Comparison of ENCODE assay signal across 9 cellular contexts in genomic region chr1:212452323-212453155, GRCh38. TPM values are rescaled to one million over a fixed set of nuclear protein-coding genes. Genes with fewer than 3 reads are reported as not detected.
DNase-seq lines count a peak whose midpoint lies in the region; ATAC-seq, FAIRE-seq and TF ChIP-seq lines count a peak whose summit lies in the region.
"Had no signal": no experiment of that assay in that cellular context is flagged by ENCODE, and none has a peak within 500 bp of the region (broad histone marks: within the 10 kb centered on the region; RNA-seq: fewer than 3 reads in every experiment).

No MANE protein-coding gene starts in this region.

- no peak for FAIRE-seq in K562 (lab: Jason Lieb, UNC)

- H3K9me1 ChIP-seq in K562 (ENCODE audit: control insufficient read depth, insufficient read depth, low read length), result no peaks in the 10 kb centered on the region

- H2AFZ ChIP-seq in K562 (ENCODE audit: low read depth, low read length), result no peak overlapping the region

- no TSS peak for BruUV-seq in K562 (replicated peaks; lab: Mats Ljungman, UMichigan)

- POLR2A ChIA-PET in K562 (lab: Yijun Ruan, JAX), result interaction anchor here (0.6 to 3.2 kb wide), 6 partner anchors 9 to 345 kb away, joined by 3 to 8 read pairs (median 4); partner anchors contain the start of gene ATF3

- peak; percentile 9 to 18 (median 16); a peak in 1 of 6 replicates for TF ChIP-seq CTCF in K562 (IDR thresholded peaks at IDR 0.05 in 2 of 3, conservative IDR thresholded peaks at IDR 0.05 in 1 of 3; ENCODE audit: insufficient read depth in 2 of 3, low read depth in 1 of 3, low read length in 3 of 3)
- TF ChIP-seq CTCF in heart right ventricle (IDR thresholded peaks at IDR 0.05), result no peak

- in situ Hi-C loops in K562 (cut with MboI), result loop anchor here (5.0 kb wide), 1 partner anchor 775 kb away; the partner anchor contains the start of gene NEK2

- no peaks in the 10 kb centered on the region for H4K20me1 ChIP-seq in K562 (replicated peaks; ENCODE audit: control insufficient read depth, insufficient read depth, low read length)

- no peaks in the 10 kb centered on the region; a peak in 1 of 5 replicates for H3K4me1 ChIP-seq in K562 (replicated peaks in 1 of 2; ENCODE audit: control insufficient read depth in 2 of 2, insufficient read depth in 2 of 2, low read length in 2 of 2)
- peaks cover 25 to 54% (median 34%) of the 10 kb centered on the region in 9 donors for H3K4me1 ChIP-seq in heart right ventricle

- H3K4me3 ChIP-seq in K562, result no peak overlapping the region
- no peak overlapping the region for H3K4me3 ChIP-seq in heart right ventricle

- H3K36me3 ChIP-seq in K562 (ENCODE audit: control insufficient read depth, insufficient read depth, low read length) (no peaks in the 10 kb centered on the region), heart right ventricle (peaks cover 0 to 1% (median 0%) of the 10 kb centered on the region in 9 donors)

- no peak for TF ChIP-seq EP300 in K562 (IDR thresholded peaks at IDR 0.05; ENCODE audit: low read length)

- H3K27ac ChIP-seq in K562 (ENCODE audit: extremely low read depth, low read depth, low read length), result no peak overlapping the region
- H3K27ac ChIP-seq in heart right ventricle, result peak overlapping the region in 9 of 10 donors; percentile 2 to 74 (median 57)

- intact Hi-C loops in K562 (cut with micrococcal nuclease), result no loop called here
- intact Hi-C loops in heart right ventricle (cut with DNase I), result loop anchor here in 9 of 10 donors (5.0 to 10.0 kb wide), 8 partner anchors 78 to 778 kb away; partner anchors contain the start of genes PPP2R5A (in 2 of the 9), DTL (in 1 of the 9), INTS7 (in 1 of the 9) and NEK2 (in 1 of the 9)
- intact Hi-C loops in sciatic nerve (cut with DNase I), result loop anchor here (10.0 kb wide), 1 partner anchor 378 kb away; no protein-coding TSS in a partner anchor

- H3K4me2 ChIP-seq in K562 (ENCODE audit: insufficient read depth, low read length), result no peak overlapping the region

- no peak for TF ChIP-seq POLR2A in K562 (conservative IDR thresholded peaks at IDR 0.05)

- 35% methylated on average over 15 of the region's 15 CpGs for WGBS in K562 (ENCODE audit: insufficient coverage, low coverage, missing lambda C conversion rate)
- 36 to 40% methylated on average over 15 of the region's 15 CpGs for WGBS in heart right ventricle, 2 donors

- no peak for TF ChIP-seq RAD21 in K562 (CRISPR knock-in tag; conservative IDR thresholded peaks at IDR 0.05 in 1 of 2, IDR thresholded peaks at IDR 0.05 in 1 of 2)

- H3K27me3 ChIP-seq in K562 (ENCODE audit: control insufficient read depth in 2 of 2, insufficient read depth in 2 of 2, low read length in 2 of 2) (no peaks in the 10 kb centered on the region), heart right ventricle (no peaks in the 10 kb centered on the region)

- H3K9ac ChIP-seq in K562 (ENCODE audit: insufficient read depth in 1 of 2, low read depth in 2 of 2, low read length in 2 of 2), result peak overlapping the region in 1 of 2 experiments; percentile 39; a peak in 1 of 4 replicates

- no peaks in the 10 kb centered on the region for H3K79me2 ChIP-seq in K562 (ENCODE audit: control insufficient read depth, insufficient read depth, low read length)

- CTCF ChIA-PET in K562 (lab: Yijun Ruan, JAX; ENCODE audit: low intra/inter-chr PET ratio), result interaction anchor here (0.9 kb wide), 1 partner anchor 382 kb away, joined by 3 read pairs; no protein-coding TSS in a partner anchor

- no peak for ATAC-seq in K562
- ATAC-seq in heart right ventricle, result peak; percentile 52 to 80 (median 72)
- ATAC-seq in sciatic nerve, result peak; percentile 76
- no peak for ATAC-seq in GM21360 (IDR thresholded peaks at IDR 0.05; ENCODE audit: unreplicated experiment)

- H3K9me3 ChIP-seq in K562 (replicated peaks; ENCODE audit: control insufficient read depth, insufficient read depth, low read depth, low read length) (no peaks in the 10 kb centered on the region), heart right ventricle (no peaks in the 10 kb centered on the region)

- DNase-seq in GM03348 (ENCODE audit: low spot score) (peak; percentile 65), K562 (ENCODE audit: extremely low read depth in 1 of 4, low spot score in 3 of 4) (no peak), heart right ventricle (peak; percentile 58 to 82), sciatic nerve (ENCODE audit: low spot score) (no peak), NCI-H510A treated with DMSO at 0.1 percent for 48 hours (lab: John Stamatoyannopoulos, UW) (no peak), COLO668 (lab: John Stamatoyannopoulos, UW; ENCODE audit: unreplicated experiment) (no peak)
- DNase-seq in stimulated activated CD4-positive, alpha-beta T cell treated with anti-CD3 and anti-CD28 coated beads, Interleukin-12 subunit alpha, Interleukin-12 subunit beta, amount 100 ng/mL, for 4 hours, result no peak
- DNase-seq: kidney glomerular epithelial cell had no signal

TF ChIP-seq in K562, 482 proteins besides CTCF, POLR2A, EP300 and RAD21:
- no peak for TF ChIP-seq BRCA1 (IDR thresholded peaks at IDR 0.05)
- TF ChIP-seq BRCA1 (CRISPR knock-in tag; IDR thresholded peaks at IDR 0.05), result no peak
- TF ChIP-seq L3MBTL2 (IDR thresholded peaks at IDR 0.05), result peak; percentile 46; the same call in 1 of the 2 replicates
- peak; percentile 92 for TF ChIP-seq ZNF24 (IDR thresholded peaks at IDR 0.05)
- TF ChIP-seq E2F6 (IDR thresholded peaks at IDR 0.05; ENCODE audit: borderline replicate concordance in 1 of 2, extremely low read depth in 1 of 2, insufficient read depth in 1 of 2, insufficient read length in 1 of 2, low read depth in 1 of 2, low read length in 1 of 2, poor library complexity in 1 of 2, severe bottlenecking in 1 of 2), result peak in 1 of 2 experiments; percentile 28
- TF ChIP-seq RFX1 (IDR thresholded peaks at IDR 0.05), result peak; percentile 64
- TF ChIP-seq MAX (CRISPR knock-in tag; IDR thresholded peaks at IDR 0.05), result peak; percentile 41; the same call in 1 of the 2 replicates

RNA-seq across cellular contexts. Expression of gene NENF, which starts 19.8 kb away (rescaled TPM):
- total RNA-seq in K562 (2011; cell fraction: chromatin; rRNA removed; ENCODE audit: low replicate concordance), result 18.4 and 30.9 TPM in 2 replicates
- total RNA-seq in K562 (2011; cell fraction: nucleolus; rRNA removed), result 52.2 and 53.7 TPM in 2 replicates
- 47.9 and 75.6 TPM in 2 replicates for total RNA-seq in K562 (2011; cell fraction: nucleoplasm; rRNA removed)
- 97.3 and 100 TPM in 2 replicates for total RNA-seq in K562 (2014; rRNA removed)
- 62.9 and 72.8 TPM in 2 replicates for total RNA-seq in K562 (2014; rRNA removed; fragmentation: Illumina TruSeq; extraction: Trizol)
- total RNA-seq in K562 (2015; rRNA removed; fragmentation: Illumina TruSeq; extraction: Trizol), result 51.0 and 55.1 TPM in 2 replicates
- 74.0 and 74.4 TPM in 2 replicates for total RNA-seq in K562 (2021)
- polyA plus RNA-seq in K562 (2011; rRNA removed), result 87.6 and 92.4 TPM in 2 replicates
- polyA plus RNA-seq in K562 (2011; cell fraction: cytosol; rRNA removed), result 66.7 and 98.8 TPM in 2 replicates
- 32.2 and 37.6 TPM in 2 replicates for polyA plus RNA-seq in K562 (2011; cell fraction: nucleus; rRNA removed)
- 70.5 and 73.8 TPM in 2 replicates for polyA plus RNA-seq in K562 (2012)
- polyA plus RNA-seq in K562 (2014; fragmentation: Illumina TruSeq; extraction: Trizol), result 53.4 and 59.9 TPM in 2 replicates
- 10 to 100 TPM in 1 of 2 experiments, 1 to 10 TPM in 1; 6.1 to 11.4 TPM for polyA plus RNA-seq in K562 (2014; fragmentation: Nextera tagmentation; extraction: Ambion mirVana)
- 89.2 and 95.7 TPM in 2 replicates for polyA plus RNA-seq in K562 (2014; rRNA removed)
- polyA minus RNA-seq in K562 (2011; rRNA and poly(A)+ RNA removed), result 20.8 and 22.7 TPM in 2 replicates
- polyA minus RNA-seq in K562 (2011; cell fraction: cytosol; rRNA and poly(A)+ RNA removed), result 15.7 and 18.1 TPM in 2 replicates
- 4.0 and 9.8 TPM in 2 replicates for polyA minus RNA-seq in K562 (2011; cell fraction: nucleus; rRNA and poly(A)+ RNA removed)
- 100 to 1,000 TPM in 6 of 10 donors, 10 to 100 TPM in 4; 91.8 to 163 (median 112) TPM for total RNA-seq in heart right ventricle
- polyA plus RNA-seq in heart right ventricle, result 100 to 1,000 TPM; 117 to 241 TPM
- 65.8 TPM for total RNA-seq in sciatic nerve

RNA-seq across cellular contexts. Expression of gene PACC1, which starts 37.9 kb away (rescaled TPM):
- total RNA-seq in K562 (2011; cell fraction: chromatin; rRNA removed; ENCODE audit: low replicate concordance), result 20.1 and 37.7 TPM in 2 replicates
- 34.2 and 37.6 TPM in 2 replicates for total RNA-seq in K562 (2011; cell fraction: nucleolus; rRNA removed)
- total RNA-seq in K562 (2011; cell fraction: nucleoplasm; rRNA removed), result 23.3 and 27.4 TPM in 2 replicates
- 10.2 and 19.9 TPM in 2 replicates for total RNA-seq in K562 (2014; rRNA removed)
- 17.7 and 19.3 TPM in 2 replicates for total RNA-seq in K562 (2014; rRNA removed; fragmentation: Illumina TruSeq; extraction: Trizol)
- total RNA-seq in K562 (2015; rRNA removed; fragmentation: Illumina TruSeq; extraction: Trizol), result 16.4 and 17.9 TPM in 2 replicates
- 14.7 and 18.1 TPM in 2 replicates for total RNA-seq in K562 (2021)
- polyA plus RNA-seq in K562 (2011; rRNA removed), result 17.3 and 22.0 TPM in 2 replicates
- polyA plus RNA-seq in K562 (2011; cell fraction: cytosol; rRNA removed), result 23.6 and 25.5 TPM in 2 replicates
- 22.9 and 24.1 TPM in 2 replicates for polyA plus RNA-seq in K562 (2011; cell fraction: nucleus; rRNA removed)
- polyA plus RNA-seq in K562 (2012), result 7.3 and 12.3 TPM in 2 replicates
- polyA plus RNA-seq in K562 (2014; fragmentation: Illumina TruSeq; extraction: Trizol), result 13.1 and 14.9 TPM in 2 replicates
- 10 to 100 TPM in 1 of 2 experiments, 1 to 10 TPM in 1; 7.1 to 10.6 TPM for polyA plus RNA-seq in K562 (2014; fragmentation: Nextera tagmentation; extraction: Ambion mirVana)
- 14.3 and 15.3 TPM in 2 replicates for polyA plus RNA-seq in K562 (2014; rRNA removed)
- polyA minus RNA-seq in K562 (2011; rRNA and poly(A)+ RNA removed), result 21.0 and 27.3 TPM in 2 replicates
- 19.5 and 19.6 TPM in 2 replicates for polyA minus RNA-seq in K562 (2011; cell fraction: cytosol; rRNA and poly(A)+ RNA removed)
- 23.6 and 30.5 TPM in 2 replicates for polyA minus RNA-seq in K562 (2011; cell fraction: nucleus; rRNA and poly(A)+ RNA removed)
- total RNA-seq in heart right ventricle, result 1 to 10 TPM; 1.9 to 4.6 (median 2.4) TPM
- 1 to 10 TPM; 1.8 to 5.1 TPM for polyA plus RNA-seq in heart right ventricle
- total RNA-seq in sciatic nerve, result 6.7 TPM

Comparison
In these comparisons a context has a peak if more than half of its experiments do, and no peak if none do; other contexts are left out.
1. DNase-seq: peak in GM03348 (single experiment) and heart right ventricle (2 of 2); none in K562 (0 of 4), sciatic nerve (single experiment), NCI-H510A treated with DMSO at 0.1 percent for 48 hours (single experiment), stimulated activated CD4-positive, alpha-beta T cell treated with anti-CD3 and anti-CD28 coated beads, Interleukin-12 subunit alpha, Interleukin-12 subunit beta, amount 100 ng/mL, for 4 hours (single experiment) and COLO668 (single experiment).
2. ATAC-seq: peak in heart right ventricle (8 of 8) and sciatic nerve (single experiment); none in K562 (single experiment) and GM21360 (single experiment).
3. CTCF ChIP-seq: peak in K562 (3 of 3); none in heart right ventricle (0 of 9).